In the genomic region with DNA sequence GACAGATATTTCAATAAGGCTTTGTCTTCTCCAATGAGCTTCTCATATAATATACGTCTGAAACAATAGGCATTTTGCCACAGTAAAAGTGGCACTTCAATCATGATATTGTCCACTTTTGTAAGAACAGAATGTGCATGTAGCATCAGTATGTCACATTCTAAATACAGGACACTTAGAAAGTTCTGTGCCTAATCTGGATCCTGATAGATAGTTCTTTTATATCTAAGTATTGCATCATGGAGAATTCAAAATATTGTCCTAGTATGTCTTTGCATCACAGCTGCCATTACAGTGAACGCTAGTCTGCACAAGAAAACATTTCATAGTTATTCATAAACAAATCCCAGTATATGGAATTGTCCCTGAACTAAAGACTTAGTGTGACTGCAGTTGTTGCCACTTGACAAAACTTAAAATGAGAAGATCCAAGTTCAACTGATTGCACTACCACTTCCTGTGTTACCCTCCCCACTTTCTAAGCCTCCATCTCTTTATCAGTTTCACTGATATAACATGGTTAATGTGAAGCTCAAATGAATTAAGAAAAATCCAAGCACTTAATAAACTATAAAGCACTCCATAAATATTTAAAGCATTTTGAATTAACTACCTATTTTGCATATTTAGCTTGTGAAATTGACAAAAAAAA, we compare ENCODE assay signal across 18 cellular contexts. TPM values are rescaled to one million over a fixed set of nuclear protein-coding genes. Genes with fewer than 3 reads are reported as not detected.
DNase-seq lines count a peak whose midpoint lies in the region; ATAC-seq, FAIRE-seq and TF ChIP-seq lines count a peak whose summit lies in the region.
"Had no signal": no experiment of that assay in that cellular context is flagged by ENCODE, and none has a peak within 500 bp of the region (broad histone marks: within the 10 kb centered on the region; RNA-seq: fewer than 3 reads in every experiment).

No MANE protein-coding gene starts in this region.

- peaks cover 6% of the 10 kb centered on the region for H3K36me3 ChIP-seq in CD4-positive, CD25-positive, alpha-beta regulatory T cell (ENCODE audit: control insufficient read depth, insufficient read depth, low read length)
- H3K36me3 ChIP-seq in SK-N-MC (ENCODE audit: insufficient read depth, low read length) (no peaks in the 10 kb centered on the region), endodermal cell (ENCODE audit: control insufficient read depth, insufficient read depth, low read length) (peaks cover 14% of the 10 kb centered on the region)

- no peak overlapping the region for H3K27ac ChIP-seq in CD4-positive, CD25-positive, alpha-beta regulatory T cell (ENCODE audit: insufficient read depth, low read length, poor library complexity, severe bottlenecking)
- H3K27ac ChIP-seq in SK-N-MC: peak overlapping the region; percentile 36; the same call in 1 of the 2 replicates
- no peak overlapping the region for H3K27ac ChIP-seq in endodermal cell (ENCODE audit: low read depth, low read length)
- H3K27ac ChIP-seq: HL-60, KMS-11, PC-9 had no signal

- no peaks in the 10 kb centered on the region for H3K9me3 ChIP-seq in CD4-positive, CD25-positive, alpha-beta regulatory T cell (ENCODE audit: control insufficient read depth in 2 of 2, low read length in 2 of 2)
- H3K9me3 ChIP-seq in SK-N-MC (ENCODE audit: low read depth, low read length) (no peaks in the 10 kb centered on the region), endodermal cell (ENCODE audit: control insufficient read depth, low read length) (no peaks in the 10 kb centered on the region)

- TF ChIP-seq POLR2A in GM12891 (IDR thresholded peaks at IDR 0.05; ENCODE audit: low read depth, low read length): no peak

- peaks cover 20 to 42% (median 28%) of the 10 kb centered on the region in 4 donors for H3K4me1 Mint-ChIP-seq in CD4-positive, CD25-positive, alpha-beta regulatory T cell
- H3K4me1 Mint-ChIP-seq in endodermal cell: no peaks in the 10 kb centered on the region

- H3K9me3 Mint-ChIP-seq in CD4-positive, CD25-positive, alpha-beta regulatory T cell: no peaks in the 10 kb centered on the region
- H3K9me3 Mint-ChIP-seq in endodermal cell: no peaks in the 10 kb centered on the region

- peak in 1 of 3 donors; percentile 33 for DNase-seq in CD4-positive, CD25-positive, alpha-beta regulatory T cell
- DNase-seq in GM12891 (ENCODE audit: insufficient read length, low spot score) (no peak), SK-N-MC (ENCODE audit: low read depth, low spot score) (no peak), endodermal cell (no peak), SW480 (ENCODE audit: low spot score) (no peak)
- DNase-seq: ACHN, HCEC 1CT, NCI-H1105 treated with DMSO at 0.1 percent for 48 hours, NCI-H1694 treated with DMSO at 0.1 percent for 48 hours, NCI-H2107, NCI-H2227 treated with DMSO at 0.1 percent for 48 hours, NCI-H524, PC-9 had no signal

- ATAC-seq in CD4-positive, CD25-positive, alpha-beta regulatory T cell (ENCODE audit: low read depth in 2 of 2): no peak
- ATAC-seq in activated CD4-positive, CD25-positive, alpha-beta regulatory T cell treated with anti-CD3 and anti-CD28 coated beads, Interleukin-2, amount 50 U/mL, for 24 hours: no peak
- ATAC-seq in HG03432 (IDR thresholded peaks at IDR 0.05; ENCODE audit: unreplicated experiment): no peak

- H3K27ac Mint-ChIP-seq in CD4-positive, CD25-positive, alpha-beta regulatory T cell: peak overlapping the region in 1 of 3 donors; percentile 38
- peak overlapping the region; percentile 8 for H3K27ac Mint-ChIP-seq in endodermal cell

- peak overlapping the region; percentile 11 for H3K4me3 ChIP-seq in CD4-positive, CD25-positive, alpha-beta regulatory T cell (ENCODE audit: low read depth, low read length)
- H3K4me3 ChIP-seq in SK-N-MC (no peak overlapping the region), endodermal cell (ENCODE audit: low read length) (no peak overlapping the region)
- H3K4me3 ChIP-seq: PC-9 had no signal

- 84 to 93% methylated on average over 2 of the region's 2 CpGs for WGBS in endodermal cell (ENCODE audit: insufficient coverage in 1 of 2, insufficient read length in 1 of 2), 2 experiments

- no peaks in the 10 kb centered on the region for H3K27me3 ChIP-seq in CD4-positive, CD25-positive, alpha-beta regulatory T cell (ENCODE audit: control insufficient read depth, insufficient read depth, low read length)
- no peaks in the 10 kb centered on the region for H3K27me3 ChIP-seq in endodermal cell (ENCODE audit: control insufficient read depth, insufficient read depth, low read length, poor library complexity, severe bottlenecking)

- H3K4me1 ChIP-seq in CD4-positive, CD25-positive, alpha-beta regulatory T cell (ENCODE audit: control insufficient read depth, insufficient read depth, low read length, poor library complexity, severe bottlenecking): peaks cover 9% of the 10 kb centered on the region
- no peaks in the 10 kb centered on the region for H3K4me1 ChIP-seq in endodermal cell (ENCODE audit: control insufficient read depth, insufficient read depth, low read length)

- TF ChIP-seq CTCF in endodermal cell (conservative IDR thresholded peaks at IDR 0.05): no peak

- H3K4me3 Mint-ChIP-seq in CD4-positive, CD25-positive, alpha-beta regulatory T cell: no peak overlapping the region
- H3K4me3 Mint-ChIP-seq in endodermal cell: no peak overlapping the region

- H3K36me3 Mint-ChIP-seq in CD4-positive, CD25-positive, alpha-beta regulatory T cell: peaks cover 35% of the 10 kb centered on the region
- peaks cover 20% of the 10 kb centered on the region for H3K36me3 Mint-ChIP-seq in endodermal cell (ENCODE audit: low read depth)

- peak; percentile 66 for FAIRE-seq in GM12891 (lab: Jason Lieb, UNC)
- FAIRE-seq: HTR-8/SVneo had no signal

- H3K27me3 Mint-ChIP-seq in CD4-positive, CD25-positive, alpha-beta regulatory T cell: no peaks in the 10 kb centered on the region
- H3K27me3 Mint-ChIP-seq in endodermal cell (ENCODE audit: insufficient read depth): no peaks in the 10 kb centered on the region

- H3K9ac ChIP-seq in SK-N-MC (ENCODE audit: insufficient read length) (no peak overlapping the region), endodermal cell (ENCODE audit: extremely low read depth, low read length, poor library complexity, severe bottlenecking) (no peak overlapping the region)
- H3K9ac ChIP-seq: KMS-11 had no signal

TF ChIP-seq in GM12891, 5 proteins besides CTCF, POLR2A, EP300 and RAD21:
- TF ChIP-seq TAF1 (IDR thresholded peaks at IDR 0.05; ENCODE audit: low read depth, low read length) (no peak), POU2F2 (IDR thresholded peaks at IDR 0.05; ENCODE audit: low read depth, low read length) (no peak), PAX5 (IDR thresholded peaks at IDR 0.05; ENCODE audit: insufficient read depth, low read length, severe bottlenecking) (no peak), POLR2AphosphoS5 (IDR thresholded peaks at IDR 0.05; ENCODE audit: low read depth, low read length) (no peak), SPI1 (IDR thresholded peaks at IDR 0.05; ENCODE audit: low read depth, low read length) (no peak)

RNA-seq across cellular contexts. Expression of a gene that starts 19.6 kb away (rescaled TPM):
- 78.5 TPM for total RNA-seq in CD4-positive, CD25-positive, alpha-beta regulatory T cell
- polyA plus RNA-seq in CD4-positive, CD25-positive, alpha-beta regulatory T cell: 10 to 100 TPM; 14.5 to 24.0 (median 19.4) TPM
- 15.5 TPM for polyA plus RNA-seq in GM12891 (2012; ENCODE audit: low read depth, missing spikeins)
- total RNA-seq in endodermal cell: 10 to 100 TPM; 32.6 to 34.6 TPM
- polyA plus RNA-seq in endodermal cell (2013, experiment 1 of 2): 31.6 TPM
- 26.5 TPM for polyA plus RNA-seq in endodermal cell (2013, experiment 2 of 2)
